8 cellular contexts compared by ENCODE assay signal in genomic region chr3:12556723-12557471, GRCh38. TPM values are rescaled to one million over a fixed set of nuclear protein-coding genes. Genes with fewer than 3 reads are reported as not detected.
DNase-seq lines count a peak whose midpoint lies in the region; ATAC-seq and TF ChIP-seq lines count a peak whose summit lies in the region.

MKRN2 (plus strand) TSS chr3:12557087; CDS start chr3:12557151, 64 bp downstream.

- peak; percentile 85 for ATAC-seq in GM21737 (IDR thresholded peaks at IDR 0.05; ENCODE audit: unreplicated experiment)

- peak within 1 kb of the TSS; percentile 63 for H3K27ac ChIP-seq in KMS-11
- H3K27ac ChIP-seq in neural cell (ENCODE audit: low read length), result peak within 1 kb of the TSS; percentile 85
- H3K27ac ChIP-seq in stomach, result peak within 1 kb of the TSS; percentile 92 to 98 (median 96)

- H3K9me2 ChIP-seq in neural cell (ENCODE audit: insufficient read depth, low read length), result no peaks in the 10 kb centered on the region

- DNase-seq in Daoy (ENCODE audit: low read depth) (peak; percentile 87), SHP77 treated with DMSO at 0.1 percent for 48 hours (lab: John Stamatoyannopoulos, UW) (peak; percentile 92), fibroblast of the conjunctiva (ENCODE audit: low read depth) (peak; percentile 57), stomach (peak; percentile 92)
- DNase-seq in activated effector memory CD4-positive, alpha-beta T cell treated with anti-CD3 and anti-CD28 coated beads, Interleukin-2, amount 50 U/mL, for 16 hours, result peak; percentile 95

- H3K27me3 ChIP-seq in KMS-11 (ENCODE audit: insufficient read depth, low read depth) (no peaks in the 10 kb centered on the region), neural cell (ENCODE audit: insufficient read depth, low read depth, low read length) (no peaks in the 10 kb centered on the region), stomach (peaks cover 0 to 33% (median 14%) of the 10 kb centered on the region in 3 donors)

- H4K20me1 ChIP-seq in KMS-11 (ENCODE audit: insufficient read depth) (peaks cover 9% of the 10 kb centered on the region; the same call in 1 of the 2 replicates), neural cell (ENCODE audit: insufficient read depth) (no peaks in the 10 kb centered on the region)

- peak in 2 of 4 donors; percentile 38 to 67 for TF ChIP-seq POLR2A in stomach (IDR thresholded peaks at IDR 0.05)

- H3K4me3 ChIP-seq in KMS-11 (IDR thresholded peaks at IDR 0.05; ENCODE audit: insufficient read depth, low read depth, low read length), result no peak within 1 kb of the TSS
- H3K4me3 ChIP-seq in neural cell (ENCODE audit: low read length), result peak within 1 kb of the TSS; percentile 97
- peak within 1 kb of the TSS; percentile 62 to 86 (median 81) for H3K4me3 ChIP-seq in stomach

- H2AFZ ChIP-seq in KMS-11 (ENCODE audit: low read depth) (peak within 1 kb of the TSS; percentile 97), neural cell (ENCODE audit: low read depth, low read length) (peak within 1 kb of the TSS; percentile 81)

- H3K79me2 ChIP-seq in KMS-11 (ENCODE audit: insufficient read depth, low read depth) (peaks cover 44% of the 10 kb centered on the region), neural cell (replicated peaks; ENCODE audit: insufficient read depth, low read length) (peaks cover 46% of the 10 kb centered on the region)

- TF ChIP-seq CTCF in KMS-11 (conservative IDR thresholded peaks at IDR 0.05; ENCODE audit: low read depth, low read length) (no peak), neural cell (IDR thresholded peaks at IDR 0.05; ENCODE audit: poor library complexity, severe bottlenecking) (no peak), stomach (IDR thresholded peaks at IDR 0.05) (no peak)

- no peaks in the 10 kb centered on the region for H3K36me3 ChIP-seq in KMS-11 (ENCODE audit: insufficient read depth)
- H3K36me3 ChIP-seq in neural cell (ENCODE audit: insufficient read depth, low read length), result no peaks in the 10 kb centered on the region
- H3K36me3 ChIP-seq in stomach, result no peaks in the 10 kb centered on the region

- TF ChIP-seq EP300 in neural cell (conservative IDR thresholded peaks at IDR 0.05; ENCODE audit: poor library complexity, severe bottlenecking) (peak; percentile 84), stomach (IDR thresholded peaks at IDR 0.05) (no peak)

- H3K4me2 ChIP-seq in KMS-11, result peak within 1 kb of the TSS; percentile 78
- H3K4me2 ChIP-seq in neural cell (ENCODE audit: low read length), result peak within 1 kb of the TSS; percentile 90

- intact Hi-C loops in stomach (cut with DNase I; ENCODE audit: low total_unique reads), result no loop called here

- H3K4me1 ChIP-seq in KMS-11 (ENCODE audit: low read depth, poor library complexity, severe bottlenecking), result peaks cover 32% of the 10 kb centered on the region
- H3K4me1 ChIP-seq in stomach, result peaks cover 35 to 62% (median 51%) of the 10 kb centered on the region in 4 donors

- WGBS in stomach, 5 donors, result 0 to 1% (median 0%) methylated on average over 33 to 75 of the region's 75 CpGs

- H3K9ac ChIP-seq in KMS-11 (peak within 1 kb of the TSS; percentile 69; the same call in 1 of the 2 replicates), neural cell (ENCODE audit: low read length) (peak within 1 kb of the TSS; percentile 86)

- no peaks in the 10 kb centered on the region for H3F3A ChIP-seq in neural cell (ENCODE audit: insufficient read depth, low read length, poor library complexity, severe bottlenecking)

- no peaks in the 10 kb centered on the region for H3K9me3 ChIP-seq in neural cell (ENCODE audit: low read length)
- no peaks in the 10 kb centered on the region for H3K9me3 ChIP-seq in stomach

- TF ChIP-seq RAD21 in neural cell (conservative IDR thresholded peaks at IDR 0.05), result peak; percentile 55

TF ChIP-seq in neural cell, 6 proteins besides CTCF, POLR2A, EP300 and RAD21:
- TF ChIP-seq EZH2 (IDR thresholded peaks at IDR 0.05; ENCODE audit: borderline replicate concordance, insufficient read depth, low read length, poor library complexity, severe bottlenecking) (no peak), MXI1 (conservative IDR thresholded peaks at IDR 0.05; ENCODE audit: poor library complexity, severe bottlenecking) (peak; percentile 93), TAF1 (IDR thresholded peaks at IDR 0.05; ENCODE audit: low read depth) (peak; percentile 74), POLR2AphosphoS5 (IDR thresholded peaks at IDR 0.05) (peak; percentile 97), SMC3 (conservative IDR thresholded peaks at IDR 0.05; ENCODE audit: poor library complexity) (peak; percentile 54), REST (IDR thresholded peaks at IDR 0.05; ENCODE audit: borderline replicate concordance) (peak; percentile 64)

RNA-seq across cellular contexts. Expression of gene MKRN2, which starts in this region (rescaled TPM):
- total RNA-seq in Daoy (2014; rRNA removed; shearing (Covaris generic)), result 40.2 and 43.2 TPM in 2 replicates
- polyA plus RNA-seq in neural cell, result 47.6 and 50.4 TPM in 2 replicates
- polyA minus RNA-seq in neural cell, result 47.7 and 50.0 TPM in 2 replicates
- 10 to 100 TPM; 15.6 to 39.1 (median 31.5) TPM for total RNA-seq in stomach
- 10 to 100 TPM; 13.3 to 15.7 (median 14.4) TPM for polyA plus RNA-seq in stomach
